11 cellular contexts compared by ENCODE assay signal in the genomic region with DNA sequence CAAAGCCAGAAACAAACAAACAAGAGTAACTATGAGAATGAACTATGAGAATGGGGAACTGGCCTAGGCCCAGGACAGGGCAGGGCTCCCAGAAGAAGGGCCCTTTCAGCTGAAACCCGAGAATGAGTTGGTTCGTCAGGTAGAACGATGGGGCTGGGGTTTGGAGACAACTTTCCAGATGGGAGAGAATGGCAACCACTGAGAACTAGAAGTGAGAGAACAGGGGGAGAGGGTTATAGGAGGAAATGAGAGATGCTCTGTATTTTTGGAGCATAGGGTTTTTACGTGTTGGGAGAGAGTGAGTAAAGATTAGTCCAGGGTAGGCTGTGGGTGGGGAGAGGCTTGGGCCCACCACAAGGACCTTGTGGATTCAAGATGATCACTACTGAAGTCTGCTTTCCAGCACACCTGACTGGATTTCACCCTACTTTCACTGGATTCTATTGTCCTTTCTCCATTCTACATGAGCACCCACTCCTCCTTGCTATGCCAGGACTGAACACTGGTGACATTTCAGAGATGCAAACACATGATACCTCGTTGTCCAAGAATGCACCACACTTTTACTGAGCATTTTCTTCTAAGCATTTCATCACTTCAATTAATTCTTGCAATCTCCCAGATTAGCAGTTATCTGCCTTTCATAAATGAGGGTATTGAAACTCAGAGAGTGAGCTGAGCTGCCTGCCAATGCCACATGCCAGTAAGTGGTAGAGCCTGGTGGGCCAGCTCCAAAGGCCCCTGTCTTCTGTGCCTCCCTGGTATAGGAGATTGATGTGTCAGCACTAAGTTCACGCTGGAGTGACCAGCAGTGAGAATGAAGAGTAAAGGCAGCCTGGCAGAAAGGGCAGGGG. TPM values are rescaled to one million over a fixed set of nuclear protein-coding genes. Genes with fewer than 3 reads are reported as not detected.
DNase-seq lines count a peak whose midpoint lies in the region; ATAC-seq and TF ChIP-seq lines count a peak whose summit lies in the region.
"Had no signal": no experiment of that assay in that cellular context is flagged by ENCODE, and none has a peak within 500 bp of the region (broad histone marks: within the 10 kb centered on the region; RNA-seq: fewer than 3 reads in every experiment).

No MANE protein-coding gene starts in this region.

- WGBS in gastroesophageal sphincter (ENCODE audit: low coverage in 1 of 2), 2 donors, result 84 to 85% methylated on average over 5 to 6 of the region's 6 CpGs

- peaks cover 3 to 25% (median 8%) of the 10 kb centered on the region in 3 donors for H3K4me1 ChIP-seq in gastroesophageal sphincter

- peak overlapping the region; percentile 73 for H3K27ac Mint-ChIP-seq in chondrocyte (ENCODE audit: unreplicated experiment)
- no peak overlapping the region for H3K27ac Mint-ChIP-seq in stimulated activated effector memory CD8-positive, alpha-beta T cell treated with anti-CD3 and anti-CD28 coated beads, Interleukin-12 subunit alpha, Interleukin-12 subunit beta, amount 100 ng/mL, for 72 hours
- no peak overlapping the region for H3K27ac Mint-ChIP-seq in activated T-cell treated with anti-CD3 and anti-CD28 coated beads, Interleukin-2, amount 50 U/mL, for 72 hours

- H3K4me1 Mint-ChIP-seq in chondrocyte (ENCODE audit: low read depth), result peaks cover 52% of the 10 kb centered on the region
- H3K4me1 Mint-ChIP-seq in stimulated activated effector memory CD8-positive, alpha-beta T cell treated with anti-CD3 and anti-CD28 coated beads, Interleukin-12 subunit alpha, Interleukin-12 subunit beta, amount 100 ng/mL, for 72 hours, result peaks cover 19% of the 10 kb centered on the region
- peaks cover 30% of the 10 kb centered on the region for H3K4me1 Mint-ChIP-seq in activated T-cell treated with anti-CD3 and anti-CD28 coated beads, Interleukin-2, amount 50 U/mL, for 72 hours (ENCODE audit: low read depth)

- H3K9me3 ChIP-seq in gastroesophageal sphincter, result no peaks in the 10 kb centered on the region

- no peak for DNase-seq in chondrocyte (ENCODE audit: low spot score)
- no peak for DNase-seq in stimulated activated effector memory CD8-positive, alpha-beta T cell treated with anti-CD3 and anti-CD28 coated beads, Interleukin-12 subunit alpha, Interleukin-12 subunit beta, amount 100 ng/mL, for 72 hours (ENCODE audit: low spot score in 2 of 2)
- no peak for DNase-seq in activated T-cell treated with anti-CD3 and anti-CD28 coated beads, Interleukin-2, amount 50 U/mL, for 1 hour
- no peak for DNase-seq in activated T-cell treated with anti-CD3 and anti-CD28 coated beads, Interleukin-2, amount 50 U/mL, for 72 hours
- DNase-seq: central memory CD4-positive, alpha-beta T cell had no signal

- TF ChIP-seq EP300 in gastroesophageal sphincter (IDR thresholded peaks at IDR 0.05), result no peak

- no peaks in the 10 kb centered on the region for H3K27me3 ChIP-seq in gastroesophageal sphincter

- ATAC-seq in GM18498 (IDR thresholded peaks at IDR 0.05; ENCODE audit: unreplicated experiment), result peak; percentile 42
- peak; percentile 34 for ATAC-seq in GM21526 (IDR thresholded peaks at IDR 0.05; ENCODE audit: low FRiP score, unreplicated experiment)
- peak; percentile 30 for ATAC-seq in HG03135 (IDR thresholded peaks at IDR 0.05; ENCODE audit: unreplicated experiment)
- no peak for ATAC-seq in stimulated activated effector memory CD8-positive, alpha-beta T cell treated with anti-CD3 and anti-CD28 coated beads, Interleukin-12 subunit alpha, Interleukin-12 subunit beta, amount 100 ng/mL, for 72 hours
- no peak for ATAC-seq in activated T-cell treated with anti-CD3 and anti-CD28 coated beads, Interleukin-2, amount 50 U/mL, for 72 hours (replicated peaks in 1 of 2)
- ATAC-seq in gastroesophageal sphincter, result no peak

- no peaks in the 10 kb centered on the region for H3K36me3 ChIP-seq in gastroesophageal sphincter

- TF ChIP-seq POLR2A in gastroesophageal sphincter (IDR thresholded peaks at IDR 0.05), result no peak

- H3K4me3 ChIP-seq in gastroesophageal sphincter, result no peak overlapping the region

- TF ChIP-seq CTCF in chondrocyte (IDR thresholded peaks at IDR 0.05), result no peak
- TF ChIP-seq CTCF in gastroesophageal sphincter (IDR thresholded peaks at IDR 0.05), result no peak

- no peak overlapping the region for H3K4me3 Mint-ChIP-seq in chondrocyte (ENCODE audit: unreplicated experiment)
- H3K4me3 Mint-ChIP-seq in stimulated activated effector memory CD8-positive, alpha-beta T cell treated with anti-CD3 and anti-CD28 coated beads, Interleukin-12 subunit alpha, Interleukin-12 subunit beta, amount 100 ng/mL, for 72 hours, result no peak overlapping the region
- H3K4me3 Mint-ChIP-seq in activated T-cell treated with anti-CD3 and anti-CD28 coated beads, Interleukin-2, amount 50 U/mL, for 72 hours, result no peak overlapping the region

- H3K36me3 Mint-ChIP-seq in chondrocyte (ENCODE audit: low read depth), result no peaks in the 10 kb centered on the region
- peaks cover 10% of the 10 kb centered on the region for H3K36me3 Mint-ChIP-seq in stimulated activated effector memory CD8-positive, alpha-beta T cell treated with anti-CD3 and anti-CD28 coated beads, Interleukin-12 subunit alpha, Interleukin-12 subunit beta, amount 100 ng/mL, for 72 hours
- peaks cover 1 to 5% of the 10 kb centered on the region in 2 donors for H3K36me3 Mint-ChIP-seq in activated T-cell treated with anti-CD3 and anti-CD28 coated beads, Interleukin-2, amount 50 U/mL, for 72 hours (ENCODE audit: insufficient read depth in 2 of 2)

- no peaks in the 10 kb centered on the region for H3K27me3 Mint-ChIP-seq in chondrocyte (ENCODE audit: low read depth)
- no peaks in the 10 kb centered on the region for H3K27me3 Mint-ChIP-seq in activated T-cell treated with anti-CD3 and anti-CD28 coated beads, Interleukin-2, amount 50 U/mL, for 72 hours (ENCODE audit: low read depth)

- H3K27ac ChIP-seq in gastroesophageal sphincter, result no peak overlapping the region

- no peaks in the 10 kb centered on the region for H3K9me3 Mint-ChIP-seq in chondrocyte (ENCODE audit: low read depth)
- H3K9me3 Mint-ChIP-seq in stimulated activated effector memory CD8-positive, alpha-beta T cell treated with anti-CD3 and anti-CD28 coated beads, Interleukin-12 subunit alpha, Interleukin-12 subunit beta, amount 100 ng/mL, for 72 hours, result no peaks in the 10 kb centered on the region
- H3K9me3 Mint-ChIP-seq in activated T-cell treated with anti-CD3 and anti-CD28 coated beads, Interleukin-2, amount 50 U/mL, for 72 hours, result no peaks in the 10 kb centered on the region

RNA-seq across cellular contexts. Expression of a gene that starts 3.2 kb away (rescaled TPM):
- total RNA-seq in chondrocyte (10.7 to 21.5 TPM (median 19.0 TPM) in 3 replicates), gastroesophageal sphincter (10 to 100 TPM in 2 of 4 donors, 1 to 10 TPM in 2; 6.2 to 16.7 (median 9.3) TPM)
- 10 to 100 TPM; 36.0 to 39.2 TPM for total RNA-seq in activated T-cell treated with anti-CD3 and anti-CD28 coated beads, Interleukin-2, amount 50 U/mL, for 72 hours

RNA-seq across cellular contexts. Expression of a gene that starts 20.3 kb away (rescaled TPM):
- 134 to 143 TPM (median 135 TPM) in 3 replicates for total RNA-seq in chondrocyte
- total RNA-seq in activated T-cell treated with anti-CD3 and anti-CD28 coated beads, Interleukin-2, amount 50 U/mL, for 72 hours, result 10 to 100 TPM; 37.3 to 39.4 TPM
- 100 to 1,000 TPM in 3 of 4 donors, 10 to 100 TPM in 1; 91.2 to 137 (median 120) TPM for total RNA-seq in gastroesophageal sphincter

RNA-seq across cellular contexts. Expression of a gene that starts 49.7 kb away (rescaled TPM):
- not detected in 3 replicates for total RNA-seq in chondrocyte
- not detected for total RNA-seq in activated T-cell treated with anti-CD3 and anti-CD28 coated beads, Interleukin-2, amount 50 U/mL, for 72 hours
- not detected for total RNA-seq in gastroesophageal sphincter
- total RNA-seq: fibroblast of lung, temporal lobe had no signal

Comparison
In these comparisons a context has a peak if more than half of its experiments do, and no peak if none do; other contexts are left out.
1. ATAC-seq: peak in GM18498 (single experiment), GM21526 (single experiment) and HG03135 (single experiment); none in stimulated activated effector memory CD8-positive, alpha-beta T cell treated with anti-CD3 and anti-CD28 coated beads, Interleukin-12 subunit alpha, Interleukin-12 subunit beta, amount 100 ng/mL, for 72 hours (single experiment), activated T-cell treated with anti-CD3 and anti-CD28 coated beads, Interleukin-2, amount 50 U/mL, for 72 hours (0 of 2) and gastroesophageal sphincter (single experiment).